16 cellular contexts compared by ENCODE assay signal in the genomic region with DNA sequence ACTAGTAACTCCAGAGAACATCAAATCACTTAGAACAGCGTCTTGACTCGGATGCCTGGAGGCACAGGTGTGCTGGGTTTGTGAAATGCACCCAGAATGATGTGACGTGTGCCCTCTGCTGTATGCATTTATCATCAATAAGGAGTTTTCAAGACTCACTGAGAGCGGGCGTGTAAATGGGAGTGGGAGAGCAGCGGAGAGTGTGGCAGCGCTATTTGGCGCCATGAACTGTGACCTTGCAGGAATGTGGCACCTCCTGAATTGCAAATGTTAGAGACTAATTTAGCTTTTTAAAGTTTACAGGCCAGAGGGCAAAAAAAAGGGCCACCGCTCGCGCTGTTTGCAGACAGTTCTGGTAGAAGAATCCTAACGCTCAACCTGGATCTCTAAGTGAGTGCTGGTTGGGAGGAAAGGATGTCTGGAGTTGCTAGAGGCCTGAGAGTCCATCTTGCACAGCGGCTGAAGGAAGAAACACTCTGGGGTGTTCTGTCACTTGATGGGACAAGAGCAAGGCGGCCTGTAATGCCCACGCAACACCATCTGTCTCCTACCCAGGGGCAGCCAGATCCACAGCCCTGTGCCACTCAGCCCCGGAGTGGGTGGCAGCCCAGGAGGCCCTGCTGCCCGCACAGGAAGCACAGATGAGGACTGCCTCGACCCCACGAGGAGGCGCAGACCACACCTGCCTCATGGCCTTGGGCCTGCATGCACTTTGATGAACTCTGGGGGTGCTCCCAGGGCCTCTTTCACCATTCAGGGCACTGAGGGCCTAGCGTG. TPM values are rescaled to one million over a fixed set of nuclear protein-coding genes. Genes with fewer than 3 reads are reported as not detected.
DNase-seq lines count a peak whose midpoint lies in the region; ATAC-seq and TF ChIP-seq lines count a peak whose summit lies in the region.
"Had no signal": no experiment of that assay in that cellular context is flagged by ENCODE, and none has a peak within 500 bp of the region (broad histone marks: within the 10 kb centered on the region; RNA-seq: fewer than 3 reads in every experiment).

No MANE protein-coding gene starts in this region.

- no peak overlapping the region for H3K27ac Mint-ChIP-seq in activated naive CD4-positive, alpha-beta T cell treated with anti-CD3 and anti-CD28 coated beads, Interleukin-2, amount 50 U/mL, for 24 hours
- peak overlapping the region; percentile 60 to 75 for H3K27ac Mint-ChIP-seq in effector memory CD8-positive, alpha-beta T cell
- H3K27ac Mint-ChIP-seq: activated B cell treated with CpG ODN at 0.5 μM for 24 hours had no signal

- 78 to 91% (median 81%) methylated on average over 16 to 21 of the region's 21 CpGs for WGBS in spleen, 5 donors

- DNase-seq in activated naive CD4-positive, alpha-beta T cell treated with Interleukin-2 at 50 U/mL for 16 hours: no peak
- DNase-seq in effector memory CD8-positive, alpha-beta T cell: no peak
- DNase-seq in spleen: no peak
- DNase-seq in stimulated activated CD4-positive, alpha-beta T cell treated with anti-CD3 and anti-CD28 coated beads, Interleukin-2, amount 100 ng/mL, for 48 hours: no peak
- DNase-seq: activated B cell treated with CpG ODN at 0.5 μM for 24 hours; central memory CD4-positive, alpha-beta T cell; NCI-H1105 treated with DMSO at 0.1 percent for 48 hours; NCI-H526 treated with DMSO at 0.1 percent for 48 hours; psoas muscle; stimulated activated naive CD4-positive, alpha-beta T cell had no signal

- no peak for TF ChIP-seq POLR2A in spleen (IDR thresholded peaks at IDR 0.05)

- TF ChIP-seq CTCF in spleen (IDR thresholded peaks at IDR 0.05 in 8 of 11, conservative IDR thresholded peaks at IDR 0.05 in 3 of 11): no peak

- no peaks in the 10 kb centered on the region for H3K9me3 Mint-ChIP-seq in activated naive CD4-positive, alpha-beta T cell treated with anti-CD3 and anti-CD28 coated beads, Interleukin-2, amount 50 U/mL, for 24 hours
- H3K9me3 Mint-ChIP-seq in effector memory CD8-positive, alpha-beta T cell: no peaks in the 10 kb centered on the region
- H3K9me3 Mint-ChIP-seq: activated B cell treated with CpG ODN at 0.5 μM for 24 hours; activated T-helper 2 cell treated with anti-CD3 and anti-CD28 coated beads, Interferon-gamma antibody, Interleukin-2, Interleukin-4, amounts not matched to agents 10 μg/mL and 5 μg/mL and 100 μg/mL, durations not matched to agents 14 hours and 24 hours and 36 hours had no signal

- intact Hi-C loops in spleen (cut with DNase I; ENCODE audit: low total_unique reads): no loop called here

- H3K9me3 ChIP-seq in KOPT-K1 (ENCODE audit: insufficient read depth, low read length, poor library complexity, severe bottlenecking) (no peaks in the 10 kb centered on the region), spleen (no peaks in the 10 kb centered on the region)
- H3K9me3 ChIP-seq: psoas muscle had no signal

- H3K4me3 ChIP-seq in spleen: no peak overlapping the region
- H3K4me3 ChIP-seq: psoas muscle had no signal

- H3K4me1 ChIP-seq in spleen: peaks cover 67 to 100% (median 91%) of the 10 kb centered on the region in 6 donors

- no peak for ATAC-seq in effector memory CD8-positive, alpha-beta T cell (replicated peaks)
- no peak for ATAC-seq in HG02763 (IDR thresholded peaks at IDR 0.05; ENCODE audit: unreplicated experiment)
- ATAC-seq in HG03039 (IDR thresholded peaks at IDR 0.05; ENCODE audit: unreplicated experiment): no peak
- ATAC-seq: psoas muscle had no signal

- H3K4me3 Mint-ChIP-seq in activated naive CD4-positive, alpha-beta T cell treated with anti-CD3 and anti-CD28 coated beads, Interleukin-2, amount 50 U/mL, for 24 hours: peak overlapping the region; percentile 44
- H3K4me3 Mint-ChIP-seq in effector memory CD8-positive, alpha-beta T cell: peak overlapping the region in 1 of 2 donors; percentile 38
- H3K4me3 Mint-ChIP-seq: activated B cell treated with CpG ODN at 0.5 μM for 24 hours, B cell had no signal

- H3K36me3 ChIP-seq in KOPT-K1 (ENCODE audit: insufficient read depth, low read length) (no peaks in the 10 kb centered on the region; the same call in 1 of the 2 replicates), spleen (peaks cover 0 to 26% (median 0%) of the 10 kb centered on the region in 6 donors)

- no peaks in the 10 kb centered on the region for H3K27me3 ChIP-seq in spleen (replicated peaks in 1 of 7)

- peaks cover 89% of the 10 kb centered on the region for H3K4me1 Mint-ChIP-seq in activated naive CD4-positive, alpha-beta T cell treated with anti-CD3 and anti-CD28 coated beads, Interleukin-2, amount 50 U/mL, for 24 hours
- peaks cover 68 to 72% of the 10 kb centered on the region in 2 donors for H3K4me1 Mint-ChIP-seq in effector memory CD8-positive, alpha-beta T cell (ENCODE audit: low read depth in 2 of 2)

- H3K27ac ChIP-seq in KOPT-K1 (ENCODE audit: low read depth, low read length, poor library complexity, severe bottlenecking): peak overlapping the region; percentile 44
- peak overlapping the region in 5 of 8 donors; percentile 39 to 90 (median 83) for H3K27ac ChIP-seq in spleen
- H3K27ac ChIP-seq: psoas muscle had no signal

- H3K36me3 Mint-ChIP-seq in activated naive CD4-positive, alpha-beta T cell treated with anti-CD3 and anti-CD28 coated beads, Interleukin-2, amount 50 U/mL, for 24 hours: peaks cover 7% of the 10 kb centered on the region
- peaks cover 35% of the 10 kb centered on the region for H3K36me3 Mint-ChIP-seq in effector memory CD8-positive, alpha-beta T cell (ENCODE audit: insufficient read depth)

- no peaks in the 10 kb centered on the region for H3K27me3 Mint-ChIP-seq in activated naive CD4-positive, alpha-beta T cell treated with anti-CD3 and anti-CD28 coated beads, Interleukin-2, amount 50 U/mL, for 24 hours
- no peaks in the 10 kb centered on the region for H3K27me3 Mint-ChIP-seq in effector memory CD8-positive, alpha-beta T cell
- H3K27me3 Mint-ChIP-seq: activated B cell treated with CpG ODN at 0.5 μM for 24 hours, B cell had no signal

RNA-seq across cellular contexts. Expression of a gene that starts 19.7 kb away (rescaled TPM):
- 10 to 100 TPM; 68.5 to 92.9 (median 71.2) TPM for total RNA-seq in spleen
- polyA plus RNA-seq in spleen: 10 to 100 TPM; 27.5 to 44.3 (median 30.2) TPM

RNA-seq across cellular contexts. Expression of a gene that starts 44.2 kb away (rescaled TPM):
- total RNA-seq in spleen: 10 to 100 TPM; 14.7 to 20.7 (median 17.6) TPM
- 10 to 100 TPM; 23.7 to 61.8 (median 51.3) TPM for polyA plus RNA-seq in spleen

RNA-seq across cellular contexts. Expression of a gene that starts 53.6 kb away (rescaled TPM):
- 10 to 100 TPM in 6 of 7 donors, 1 to 10 TPM in 1; 8.5 to 15.9 (median 12.5) TPM for total RNA-seq in spleen
- polyA plus RNA-seq in spleen: 1 to 10 TPM; 2.1 to 9.6 (median 3.3) TPM

RNA-seq across cellular contexts. Expression of a gene that starts 54.7 kb away (rescaled TPM):
- 100 to 1,000 TPM in 6 of 7 donors, 10 to 100 TPM in 1; 83.8 to 156 (median 116) TPM for total RNA-seq in spleen
- polyA plus RNA-seq in spleen: 100 to 1,000 TPM; 252 to 377 (median 345) TPM
